Comparison of ENCODE assay signal across 18 cellular contexts in the genomic region with DNA sequence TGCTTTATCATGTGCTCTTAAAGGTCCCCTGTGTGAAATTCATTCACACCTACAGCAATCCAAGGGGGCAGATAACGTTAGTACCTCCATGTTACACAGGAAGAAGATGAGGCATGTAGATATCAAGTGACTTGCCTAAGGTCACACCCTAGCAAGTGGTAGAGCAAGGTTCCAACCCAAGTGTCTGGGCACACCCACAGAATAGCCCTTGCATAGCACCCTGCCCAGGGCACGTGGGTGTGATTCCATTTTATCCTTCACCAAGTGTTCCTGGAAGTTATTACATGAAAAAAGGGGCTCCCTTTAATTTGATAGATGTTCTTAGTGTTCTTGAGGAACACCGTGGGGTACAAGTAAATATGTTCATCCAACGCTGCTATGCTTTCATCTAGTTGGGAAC. TPM values are rescaled to one million over a fixed set of nuclear protein-coding genes. Genes with fewer than 3 reads are reported as not detected.
DNase-seq lines count a peak whose midpoint lies in the region; ATAC-seq and TF ChIP-seq lines count a peak whose summit lies in the region.
"Had no signal": no experiment of that assay in that cellular context is flagged by ENCODE, and none has a peak within 500 bp of the region (broad histone marks: within the 10 kb centered on the region; RNA-seq: fewer than 3 reads in every experiment).

No MANE protein-coding gene starts in this region.

- ATAC-seq in esophagus mucosa: peak; percentile 71
- ATAC-seq in mucosa of descending colon: peak; percentile 66
- no peak for ATAC-seq in GM19452 (IDR thresholded peaks at IDR 0.05; ENCODE audit: unreplicated experiment)
- ATAC-seq: GM12878 had no signal

- no peaks in the 10 kb centered on the region for H3K9me3 ChIP-seq in mucosa of descending colon
- H3K9me3 ChIP-seq: HAP-1 had no signal

- H3K36me3 ChIP-seq in mucosa of descending colon (ENCODE audit: low read depth): no peaks in the 10 kb centered on the region
- H3K36me3 ChIP-seq: HAP-1 had no signal

- H3K4me1 ChIP-seq in mucosa of descending colon (ENCODE audit: low read depth): peaks cover 31% of the 10 kb centered on the region
- H3K4me1 ChIP-seq: HAP-1 had no signal

- no peak for TF ChIP-seq CTCF in mucosa of descending colon (IDR thresholded peaks at IDR 0.05)

- DNase-seq in mucosa of descending colon (peak in 1 of 3 donors; percentile 72), posterior vena cava (ENCODE audit: low spot score) (peak; percentile 2), cardiac septum (ENCODE audit: low spot score) (no peak), DMS79 treated with DMSO at 0.1 percent for 48 hours (lab: John Stamatoyannopoulos, UW) (no peak)
- DNase-seq in stimulated activated CD8-positive, alpha-beta memory T cell treated with anti-CD3 and anti-CD28 coated beads, Interleukin-4, amount 100 ng/mL, for 48 hours: no peak
- DNase-seq: C1 segment of cervical spinal cord; CD4-positive, alpha-beta memory T cell; COR-L47; DMS153; EL; GDM1; GOT3 had no signal

- no peak overlapping the region for H3K4me3 ChIP-seq in mucosa of descending colon
- H3K4me3 ChIP-seq: GM12878, HAP-1 had no signal

- intact Hi-C loops in mucosa of descending colon (cut with DNase I, micrococcal nuclease) (no loop called here), posterior vena cava (cut with DNase I) (no loop called here), cardiac septum (cut with DNase I) (no loop called here)

RNA-seq across cellular contexts. Expression of a gene that starts 4.9 kb away (rescaled TPM):
- total RNA-seq in esophagus mucosa (6.3 TPM), mucosa of descending colon (100 to 1,000 TPM in 1 of 3 donors, 10 to 100 TPM in 2; 34.5 to 101 (median 70.9) TPM), posterior vena cava (under 1 TPM in 1 of 2 donors, not detected in 1; 0.14 TPM), cardiac septum (not detected)
- total RNA-seq: GM12878 had no signal

RNA-seq across cellular contexts. Expression of a gene that starts 47.7 kb away (rescaled TPM):
- not detected for total RNA-seq in esophagus mucosa
- total RNA-seq in mucosa of descending colon: not detected
- total RNA-seq in posterior vena cava: not detected
- total RNA-seq in cardiac septum: not detected
- total RNA-seq: A172; A673; CD4-positive, alpha-beta memory T cell; GM12878 had no signal
